In genomic region chr7:30657131-30657530, GRCh38 we compare ENCODE assay signal across 28 cellular contexts. TPM values are rescaled to one million over a fixed set of nuclear protein-coding genes. Genes with fewer than 3 reads are reported as not detected.
DNase-seq lines count a peak whose midpoint lies in the region; ATAC-seq, FAIRE-seq and TF ChIP-seq lines count a peak whose summit lies in the region.
"Had no signal": no experiment of that assay in that cellular context is flagged by ENCODE, and none has a peak within 500 bp of the region (broad histone marks: within the 10 kb centered on the region; RNA-seq: fewer than 3 reads in every experiment).

No MANE protein-coding gene starts in this region.

- no peak for FAIRE-seq in kidney (lab: Jason Lieb, UNC)
- FAIRE-seq: D721Med, RCC 7860 had no signal

- no peaks in the 10 kb centered on the region for H3K36me3 Mint-ChIP-seq in activated CD4-positive, alpha-beta T cell treated with anti-CD3 and anti-CD28 coated beads for 36 hours (ENCODE audit: low read depth)
- H3K36me3 Mint-ChIP-seq in stimulated activated naive B cell treated with anti-CD40 and anti-IgM and Interleukin-4, amounts not matched to agents 10 μg/mL and 1 μg/mL and 100 μg/mL, for 72 hours: peaks cover 0 to 15% of the 10 kb centered on the region in 2 donors

- CTCF ChIA-PET in activated CD4-positive, alpha-beta T cell treated with anti-CD3 and anti-CD28 coated beads for 36 hours (lab: Charles Lee): no interaction called here

- no peak for TF ChIP-seq EP300 in sigmoid colon (IDR thresholded peaks at IDR 0.05)

- TF ChIP-seq POLR2A in sigmoid colon (IDR thresholded peaks at IDR 0.05): no peak

- no peaks in the 10 kb centered on the region for H3K9me3 ChIP-seq in BLaER1 treated with 17β-estradiol and CSF1 and Interleukin-3, amounts not matched to agents 10 nM and 100 nM (replicated peaks in 1 of 11)
- no peaks in the 10 kb centered on the region for H3K9me3 ChIP-seq in kidney (ENCODE audit: control insufficient read depth in 1 of 2, low read length in 2 of 2)
- H3K9me3 ChIP-seq in sigmoid colon: no peaks in the 10 kb centered on the region
- H3K9me3 ChIP-seq: BE2C, HAP-1, SJCRH30 had no signal

- H3K9me3 Mint-ChIP-seq in activated CD4-positive, alpha-beta T cell treated with anti-CD3 and anti-CD28 coated beads for 36 hours (ENCODE audit: low read depth): no peaks in the 10 kb centered on the region
- no peaks in the 10 kb centered on the region for H3K9me3 Mint-ChIP-seq in stimulated activated naive B cell treated with anti-CD40 and anti-IgM and Interleukin-4, amounts not matched to agents 10 μg/mL and 1 μg/mL and 100 μg/mL, for 72 hours
- H3K9me3 Mint-ChIP-seq: CD4-positive, alpha-beta T cell; GM23338; HFFc6 had no signal

- TF ChIP-seq CTCF in kidney (IDR thresholded peaks at IDR 0.05; ENCODE audit: borderline replicate concordance, extremely low read depth, insufficient read depth): no peak
- TF ChIP-seq CTCF in sigmoid colon (IDR thresholded peaks at IDR 0.05): no peak

- H3K27me3 Mint-ChIP-seq in activated CD4-positive, alpha-beta T cell treated with anti-CD3 and anti-CD28 coated beads for 36 hours: no peaks in the 10 kb centered on the region
- H3K27me3 Mint-ChIP-seq in stimulated activated naive B cell treated with anti-CD40 and anti-IgM and Interleukin-4, amounts not matched to agents 10 μg/mL and 1 μg/mL and 100 μg/mL, for 72 hours: peaks cover 0 to 3% of the 10 kb centered on the region in 2 donors
- H3K27me3 Mint-ChIP-seq: CD4-positive, alpha-beta T cell had no signal

- H3K27ac Mint-ChIP-seq in activated CD4-positive, alpha-beta T cell treated with anti-CD3 and anti-CD28 coated beads for 36 hours: no peak overlapping the region
- H3K27ac Mint-ChIP-seq in stimulated activated naive B cell treated with anti-CD40 and anti-IgM and Interleukin-4, amounts not matched to agents 10 μg/mL and 1 μg/mL and 100 μg/mL, for 72 hours: no peak overlapping the region
- H3K27ac Mint-ChIP-seq: CD4-positive, alpha-beta T cell; GM23338; HFFc6 had no signal

- H3K9ac ChIP-seq in BLaER1 treated with 17β-estradiol and CSF1 and Interleukin-3, amounts not matched to agents 10 nM and 100 nM: peak overlapping the region in 6 of 11 experiments; percentile 54 to 82 (median 74); a peak in 11 of 22 replicates
- H3K9ac ChIP-seq in kidney (ENCODE audit: low read length in 2 of 2): no peak overlapping the region

- peak; percentile 1 for DNase-seq in activated CD4-positive, alpha-beta T cell treated with anti-CD3 and anti-CD28 coated beads for 36 hours
- DNase-seq in activated CD4-positive, alpha-beta T cell treated with anti-CD3 and anti-CD28 coated beads for 4 hours: no peak
- DNase-seq in kidney (peak; percentile 10), sigmoid colon (peak; percentile 35), mucosa of gallbladder (ENCODE audit: low spot score) (no peak)
- DNase-seq in stimulated activated naive B cell treated with anti-CD40 and anti-IgM and Interleukin-4, amounts not matched to agents 10 μg/mL and 1 μg/mL and 100 μg/mL, for 72 hours: no peak
- DNase-seq: 8988T, ACHN, HFFc6, KBM-7, MV-4-11, NCI-H1105, NCI-H1436 treated with DMSO at 0.1 percent for 48 hours, NCI-H187 treated with DMSO at 0.1 percent for 48 hours, NCI-H748 treated with DMSO at 0.1 percent for 48 hours, SJCRH30 had no signal

- H4K20me1 ChIP-seq in BLaER1 treated with 17β-estradiol and CSF1 and Interleukin-3, amounts not matched to agents 10 nM and 100 nM: no peaks in the 10 kb centered on the region

- H3K4me1 Mint-ChIP-seq in activated CD4-positive, alpha-beta T cell treated with anti-CD3 and anti-CD28 coated beads for 36 hours: no peaks in the 10 kb centered on the region
- no peaks in the 10 kb centered on the region for H3K4me1 Mint-ChIP-seq in stimulated activated naive B cell treated with anti-CD40 and anti-IgM and Interleukin-4, amounts not matched to agents 10 μg/mL and 1 μg/mL and 100 μg/mL, for 72 hours
- H3K4me1 Mint-ChIP-seq: GM23338 had no signal

- 95 to 97% methylated on average over 2 of the region's 2 CpGs for whole genome bisulfite sequencing in sigmoid colon, 2 donors

- H3K4me3 Mint-ChIP-seq in activated CD4-positive, alpha-beta T cell treated with anti-CD3 and anti-CD28 coated beads for 36 hours: no peak overlapping the region
- H3K4me3 Mint-ChIP-seq in stimulated activated naive B cell treated with anti-CD40 and anti-IgM and Interleukin-4, amounts not matched to agents 10 μg/mL and 1 μg/mL and 100 μg/mL, for 72 hours: no peak overlapping the region
- H3K4me3 Mint-ChIP-seq: CD4-positive, alpha-beta T cell; GM23338; HFFc6 had no signal

- H3K36me3 ChIP-seq in BLaER1 treated with 17β-estradiol and CSF1 and Interleukin-3, amounts not matched to agents 10 nM and 100 nM: no peaks in the 10 kb centered on the region
- H3K36me3 ChIP-seq in kidney (ENCODE audit: control insufficient read depth in 1 of 2, insufficient read depth in 2 of 2, low read length in 2 of 2) (no peaks in the 10 kb centered on the region), sigmoid colon (no peaks in the 10 kb centered on the region)
- H3K36me3 ChIP-seq: BE2C, HAP-1, SJCRH30 had no signal

- no peaks in the 10 kb centered on the region for H3K27me3 ChIP-seq in BLaER1 treated with 17β-estradiol and CSF1 and Interleukin-3, amounts not matched to agents 10 nM and 100 nM
- H3K27me3 ChIP-seq in sigmoid colon: no peaks in the 10 kb centered on the region
- H3K27me3 ChIP-seq: BE2C, SJCRH30 had no signal

- H3K4me3 ChIP-seq in BLaER1 treated with 17β-estradiol and CSF1 and Interleukin-3, amounts not matched to agents 10 nM and 100 nM: no peak overlapping the region
- H3K4me3 ChIP-seq in kidney (ENCODE audit: low read length in 2 of 2): no peak overlapping the region
- H3K4me3 ChIP-seq in sigmoid colon: no peak overlapping the region
- H3K4me3 ChIP-seq: GM23338, HAP-1, SJCRH30 had no signal

- ATAC-seq in activated CD4-positive, alpha-beta T cell treated with anti-CD3 and anti-CD28 coated beads for 36 hours: no peak
- ATAC-seq in GM21390 (IDR thresholded peaks at IDR 0.05; ENCODE audit: unreplicated experiment): no peak
- no peak for ATAC-seq in stimulated activated naive B cell treated with anti-CD40 and anti-IgM and Interleukin-4, amounts not matched to agents 10 μg/mL and 1 μg/mL and 100 μg/mL, for 72 hours (replicated peaks)
- ATAC-seq: GM23338 had no signal

- H3K27ac ChIP-seq in BLaER1 treated with 17β-estradiol and CSF1 and Interleukin-3, amounts not matched to agents 10 nM and 100 nM: peak overlapping the region in 7 of 11 experiments; percentile 63 to 97 (median 90); a peak in 16 of 22 replicates
- H3K27ac ChIP-seq in kidney (ENCODE audit: low read depth in 2 of 2, low read length in 2 of 2) (no peak overlapping the region), sigmoid colon (no peak overlapping the region)
- H3K27ac ChIP-seq: SJCRH30 had no signal

- H3K4me1 ChIP-seq in BLaER1 treated with 17β-estradiol and CSF1 and Interleukin-3, amounts not matched to agents 10 nM and 100 nM: peaks cover 20 to 89% (median 81%) of the 10 kb centered on the region in 10 experiments
- H3K4me1 ChIP-seq in kidney (ENCODE audit: control insufficient read depth in 1 of 2, insufficient read depth in 1 of 2, low read depth in 1 of 2, low read length in 2 of 2) (no peaks in the 10 kb centered on the region), sigmoid colon (no peaks in the 10 kb centered on the region)
- H3K4me1 ChIP-seq: HAP-1 had no signal

- peak overlapping the region in 10 of 11 experiments; percentile 18 to 89 (median 85); a peak in 17 of 22 replicates for H3K4me2 ChIP-seq in BLaER1 treated with 17β-estradiol and CSF1 and Interleukin-3, amounts not matched to agents 10 nM and 100 nM
- H3K4me2 ChIP-seq: GM23338 had no signal

- intact Hi-C loops in activated CD4-positive, alpha-beta T cell treated with anti-CD3 and anti-CD28 coated beads for 36 hours (cut with DNase I, micrococcal nuclease): no loop called here
- intact Hi-C loops in kidney (cut with DNase I) (no loop called here), sigmoid colon (cut with DNase I) (no loop called here)

- POLR2A ChIA-PET in activated CD4-positive, alpha-beta T cell treated with anti-CD3 and anti-CD28 coated beads for 36 hours (lab: Charles Lee): no interaction called here

RNA-seq across cellular contexts. Expression of gene CRHR2, which starts 25.1 kb away (rescaled TPM):
- total RNA-seq in activated CD4-positive, alpha-beta T cell treated with anti-CD3 and anti-CD28 coated beads for 36 hours: not detected
- total RNA-seq in kidney (not detected), sigmoid colon (not detected), mucosa of gallbladder (0.12 TPM)
- polyA plus RNA-seq in kidney (ENCODE audit: insufficient read depth, low read depth, low replicate concordance) (not detected), sigmoid colon (under 1 TPM in 1 of 3 donors, not detected in 2; under 0.01 TPM)
- total RNA-seq: CD4-positive, alpha-beta T cell; Daoy; G401; HFFc6; LHCN-M2; MCF 10A; SJCRH30 had no signal

Comparison
In these comparisons a context has a peak if more than half of its experiments do, and no peak if none do; other contexts are left out.
1. DNase-seq: peak in activated CD4-positive, alpha-beta T cell treated with anti-CD3 and anti-CD28 coated beads for 36 hours (single experiment), kidney (single experiment) and sigmoid colon (single experiment); none in activated CD4-positive, alpha-beta T cell treated with anti-CD3 and anti-CD28 coated beads for 4 hours (0 of 2), stimulated activated naive B cell treated with anti-CD40 and anti-IgM and Interleukin-4, amounts not matched to agents 10 μg/mL and 1 μg/mL and 100 μg/mL, for 72 hours (single experiment) and mucosa of gallbladder (single experiment).
2. H3K27ac ChIP-seq: peak in BLaER1 treated with 17β-estradiol and CSF1 and Interleukin-3, amounts not matched to agents 10 nM and 100 nM (7 of 11); none in kidney (0 of 2) and sigmoid colon (0 of 4).
3. H3K9ac ChIP-seq: peak in BLaER1 treated with 17β-estradiol and CSF1 and Interleukin-3, amounts not matched to agents 10 nM and 100 nM (6 of 11); none in kidney (0 of 2).